In genomic region chr22:49975543-49976389, GRCh38 we compare ENCODE assay signal across 10 cellular contexts. TPM values are rescaled to one million over a fixed set of nuclear protein-coding genes. Genes with fewer than 3 reads are reported as not detected.
DNase-seq lines count a peak whose midpoint lies in the region; ATAC-seq and TF ChIP-seq lines count a peak whose summit lies in the region.
"Had no signal": no experiment of that assay in that cellular context is flagged by ENCODE, and none has a peak within 500 bp of the region (broad histone marks: within the 10 kb centered on the region; RNA-seq: fewer than 3 reads in every experiment).

No MANE protein-coding gene starts in this region.

- H3K36me3 ChIP-seq in WERI-Rb-1, result no peaks in the 10 kb centered on the region

- H3K27me3 ChIP-seq in WERI-Rb-1 (ENCODE audit: insufficient read depth, low read depth, severe bottlenecking), result no peaks in the 10 kb centered on the region

- peaks cover 6% of the 10 kb centered on the region for H3K9me3 Mint-ChIP-seq in activated naive CD8-positive, alpha-beta T cell treated with anti-CD3 and anti-CD28 coated beads, Interleukin-2, amount 10 ng/mL, durations not matched to agents 7 days and 5 days
- H3K9me3 Mint-ChIP-seq in naive thymus-derived CD8-positive, alpha-beta T cell, result peaks cover 8 to 14% (median 9%) of the 10 kb centered on the region in 9 donors

- H3K4me3 Mint-ChIP-seq in activated naive CD8-positive, alpha-beta T cell treated with anti-CD3 and anti-CD28 coated beads, Interleukin-2, amount 10 ng/mL, durations not matched to agents 7 days and 5 days, result peak overlapping the region; percentile 20
- peak overlapping the region in 3 of 10 donors; percentile 20 to 66 (median 24) for H3K4me3 Mint-ChIP-seq in naive thymus-derived CD8-positive, alpha-beta T cell

- no peaks in the 10 kb centered on the region for H3K27me3 Mint-ChIP-seq in activated naive CD8-positive, alpha-beta T cell treated with anti-CD3 and anti-CD28 coated beads, Interleukin-2, amount 10 ng/mL, durations not matched to agents 7 days and 5 days
- H3K27me3 Mint-ChIP-seq in naive thymus-derived CD8-positive, alpha-beta T cell, result peaks cover 0 to 5% (median 3%) of the 10 kb centered on the region in 5 donors

- TF ChIP-seq POLR2A in NB4 (IDR thresholded peaks at IDR 0.05; ENCODE audit: extremely low read depth, insufficient read length), result no peak

- no peak overlapping the region for H3K4me3 ChIP-seq in NB4 (ENCODE audit: low read depth, low read length)
- H3K4me3 ChIP-seq in WERI-Rb-1 (ENCODE audit: low read depth, low read length), result no peak overlapping the region

- DNase-seq in 8988T (peak; percentile 6), NB4 (ENCODE audit: low read depth) (peak; percentile 19), NCI-H1417 (lab: John Stamatoyannopoulos, UW) (no peak), WERI-Rb-1 (no peak)
- DNase-seq in activated naive CD8-positive, alpha-beta T cell treated with anti-CD3 and anti-CD28 coated beads, Interleukin-2, amount 10 ng/mL, durations not matched to agents 7 days and 5 days, result peak; percentile 57
- peak in 4 of 10 donors; percentile 1 to 53 (median 20) for DNase-seq in naive thymus-derived CD8-positive, alpha-beta T cell
- DNase-seq: DND-41 had no signal

- H3K4me1 Mint-ChIP-seq in activated naive CD8-positive, alpha-beta T cell treated with anti-CD3 and anti-CD28 coated beads, Interleukin-2, amount 10 ng/mL, durations not matched to agents 7 days and 5 days, result peaks cover 14% of the 10 kb centered on the region
- H3K4me1 Mint-ChIP-seq in naive thymus-derived CD8-positive, alpha-beta T cell, result peaks cover 15 to 20% (median 19%) of the 10 kb centered on the region in 4 donors

- H3K9me3 ChIP-seq in WERI-Rb-1 (ENCODE audit: severe bottlenecking), result no peaks in the 10 kb centered on the region

- H3K27ac Mint-ChIP-seq in activated naive CD8-positive, alpha-beta T cell treated with anti-CD3 and anti-CD28 coated beads, Interleukin-2, amount 10 ng/mL, durations not matched to agents 7 days and 5 days, result peak overlapping the region; percentile 77
- peak overlapping the region in 8 of 10 donors; percentile 65 to 86 (median 76) for H3K27ac Mint-ChIP-seq in naive thymus-derived CD8-positive, alpha-beta T cell

- peak; percentile 30 for ATAC-seq in activated naive CD8-positive, alpha-beta T cell treated with anti-CD3 and anti-CD28 coated beads, Interleukin-2, amount 10 ng/mL, durations not matched to agents 7 days and 5 days (ENCODE audit: low read depth)
- ATAC-seq in naive thymus-derived CD8-positive, alpha-beta T cell, result peak; percentile 3 to 17
- ATAC-seq in GM18868 (IDR thresholded peaks at IDR 0.05; ENCODE audit: unreplicated experiment) (no peak), HG03378 (IDR thresholded peaks at IDR 0.05; ENCODE audit: unreplicated experiment) (no peak)

- no peak overlapping the region for H3K27ac ChIP-seq in WERI-Rb-1

- H3K36me3 Mint-ChIP-seq in activated naive CD8-positive, alpha-beta T cell treated with anti-CD3 and anti-CD28 coated beads, Interleukin-2, amount 10 ng/mL, durations not matched to agents 7 days and 5 days, result peaks cover 2% of the 10 kb centered on the region
- H3K36me3 Mint-ChIP-seq in naive thymus-derived CD8-positive, alpha-beta T cell, result peaks cover 3 to 9% (median 8%) of the 10 kb centered on the region in 3 donors

- TF ChIP-seq CTCF in NB4 (IDR thresholded peaks at IDR 0.05; ENCODE audit: low read depth, low read length) (no peak), WERI-Rb-1 (IDR thresholded peaks at IDR 0.05; ENCODE audit: low read depth, low read length) (no peak)

- POLR2A ChIA-PET in activated naive CD8-positive, alpha-beta T cell treated with anti-CD3 and anti-CD28 coated beads, Interleukin-2, amount 10 ng/mL, durations not matched to agents 7 days and 5 days (lab: Charles Lee), result interaction anchor here (1.2 kb wide), 1 partner anchor 41 kb away, joined by 3 read pairs; no protein-coding TSS in a partner anchor
- POLR2A ChIA-PET in naive thymus-derived CD8-positive, alpha-beta T cell (lab: Charles Lee), result interaction anchor here (0.9 kb wide), 1 partner anchor 13 kb away, joined by 3 read pairs; no protein-coding TSS in a partner anchor

RNA-seq across cellular contexts. Expression of gene PIM3, which starts 15.2 kb away (rescaled TPM):
- total RNA-seq in activated naive CD8-positive, alpha-beta T cell treated with anti-CD3 and anti-CD28 coated beads, Interleukin-2, amount 10 ng/mL, durations not matched to agents 7 days and 5 days, result 10 to 100 TPM; 44.3 to 48.5 TPM
- total RNA-seq in naive thymus-derived CD8-positive, alpha-beta T cell, result 10 to 100 TPM; 42.0 to 44.0 TPM
- 10 to 100 TPM; 12.4 to 26.0 (median 13.6) TPM for polyA plus RNA-seq in naive thymus-derived CD8-positive, alpha-beta T cell

RNA-seq across cellular contexts. Expression of gene IL17REL, which starts 36.8 kb away (rescaled TPM):
- not detected for total RNA-seq in activated naive CD8-positive, alpha-beta T cell treated with anti-CD3 and anti-CD28 coated beads, Interleukin-2, amount 10 ng/mL, durations not matched to agents 7 days and 5 days
- not detected for total RNA-seq in naive thymus-derived CD8-positive, alpha-beta T cell
- polyA plus RNA-seq in naive thymus-derived CD8-positive, alpha-beta T cell, result not detected
- total RNA-seq: dermis microvascular lymphatic vessel endothelial cell had no signal

RNA-seq across cellular contexts. Expression of gene CRELD2, which starts 57.3 kb away (rescaled TPM):
- total RNA-seq in activated naive CD8-positive, alpha-beta T cell treated with anti-CD3 and anti-CD28 coated beads, Interleukin-2, amount 10 ng/mL, durations not matched to agents 7 days and 5 days, result 10 to 100 TPM; 40.3 to 41.0 TPM
- 10 to 100 TPM; 22.1 to 28.0 TPM for total RNA-seq in naive thymus-derived CD8-positive, alpha-beta T cell
- polyA plus RNA-seq in naive thymus-derived CD8-positive, alpha-beta T cell, result 10 to 100 TPM; 35.8 to 43.6 (median 37.0) TPM

RNA-seq across cellular contexts. Expression of gene ALG12, which starts 57.5 kb away (rescaled TPM):
- 10 to 100 TPM; 18.0 to 20.2 TPM for total RNA-seq in activated naive CD8-positive, alpha-beta T cell treated with anti-CD3 and anti-CD28 coated beads, Interleukin-2, amount 10 ng/mL, durations not matched to agents 7 days and 5 days
- 10 to 100 TPM; 20.3 to 23.6 TPM for total RNA-seq in naive thymus-derived CD8-positive, alpha-beta T cell
- 10 to 100 TPM; 10.8 to 17.0 (median 16.9) TPM for polyA plus RNA-seq in naive thymus-derived CD8-positive, alpha-beta T cell

Comparison
In these comparisons a context has a peak if more than half of its experiments do, and no peak if none do; other contexts are left out.
1. DNase-seq: peak in 8988T (single experiment), NB4 (single experiment) and activated naive CD8-positive, alpha-beta T cell treated with anti-CD3 and anti-CD28 coated beads, Interleukin-2, amount 10 ng/mL, durations not matched to agents 7 days and 5 days (single experiment); none in NCI-H1417 (0 of 3) and WERI-Rb-1 (single experiment).
2. ATAC-seq: peak in activated naive CD8-positive, alpha-beta T cell treated with anti-CD3 and anti-CD28 coated beads, Interleukin-2, amount 10 ng/mL, durations not matched to agents 7 days and 5 days (single experiment) and naive thymus-derived CD8-positive, alpha-beta T cell (2 of 2); none in GM18868 (single experiment) and HG03378 (single experiment).